ENCODE assay signal across 8 cellular contexts in the genomic region with DNA sequence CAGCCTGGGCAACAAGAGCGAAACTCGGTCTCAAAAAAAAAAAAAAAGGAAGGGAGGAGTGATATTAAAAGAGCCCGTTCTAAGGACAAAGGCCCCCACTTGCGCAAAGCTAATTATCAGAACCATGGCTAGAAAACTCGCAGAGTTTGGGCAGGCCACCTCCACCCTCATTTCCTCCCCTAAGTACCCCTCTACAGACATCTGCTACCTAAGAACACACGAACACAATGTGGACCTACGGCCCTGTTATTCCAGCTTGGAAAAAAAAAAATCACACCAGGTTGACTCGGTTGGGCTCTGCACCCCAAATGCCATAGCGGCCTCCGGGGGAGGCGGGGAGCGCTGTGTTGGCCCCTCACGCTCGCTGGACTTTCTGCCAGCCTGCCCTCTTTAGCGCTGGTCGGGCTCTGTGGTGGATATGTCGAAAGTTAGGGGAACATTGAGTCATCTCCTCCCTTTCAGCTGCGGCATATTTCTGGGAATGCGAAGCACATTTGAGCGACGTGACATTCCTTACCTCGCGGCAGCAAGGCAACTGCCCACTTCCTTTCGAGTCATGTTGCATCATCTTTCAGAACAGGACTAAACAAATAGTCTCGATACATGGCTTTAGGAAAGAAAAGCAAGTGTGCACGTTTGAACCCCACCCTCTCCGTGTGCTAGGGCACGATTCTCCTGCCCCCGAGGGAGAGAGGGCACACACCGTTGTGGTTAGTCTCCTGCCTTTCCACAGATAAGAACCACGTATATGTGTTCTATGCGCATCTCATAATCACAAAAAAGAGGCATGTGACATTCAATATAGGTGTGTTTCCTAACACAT.
DNase-seq lines count a peak whose midpoint lies in the region; ATAC-seq, FAIRE-seq and TF ChIP-seq lines count a peak whose summit lies in the region.

No MANE protein-coding gene starts in this region.

- H3K4me1 ChIP-seq in kidney (ENCODE audit: control insufficient read depth in 1 of 2, insufficient read depth in 1 of 2, low read depth in 1 of 2, low read length in 2 of 2) (no peaks in the 10 kb centered on the region), endodermal cell (ENCODE audit: control insufficient read depth, insufficient read depth, low read length) (peaks cover 7% of the 10 kb centered on the region)

- H3K9me3 ChIP-seq in kidney (ENCODE audit: control insufficient read depth in 1 of 2, low read length in 2 of 2) (no peaks in the 10 kb centered on the region), endodermal cell (ENCODE audit: control insufficient read depth, low read length) (no peaks in the 10 kb centered on the region)

- H3K36me3 Mint-ChIP-seq in activated T-helper 17 cell treated with anti-CD3 and anti-CD28 coated beads, Interleukin-2, amount 50 U/mL, for 72 hours (ENCODE audit: low read depth) = no peaks in the 10 kb centered on the region
- no peaks in the 10 kb centered on the region for H3K36me3 Mint-ChIP-seq in endodermal cell (ENCODE audit: low read depth)

- no peak for FAIRE-seq in kidney (lab: Jason Lieb, UNC)

- no peak overlapping the region for H3K9ac ChIP-seq in kidney (ENCODE audit: low read length in 2 of 2)
- no peak overlapping the region for H3K9ac ChIP-seq in endodermal cell (ENCODE audit: extremely low read depth, low read length, poor library complexity, severe bottlenecking)

- peaks cover 36% of the 10 kb centered on the region for H3K27me3 Mint-ChIP-seq in activated T-helper 17 cell treated with anti-CD3 and anti-CD28 coated beads, Interleukin-2, amount 50 U/mL, for 72 hours
- H3K27me3 Mint-ChIP-seq in endodermal cell (ENCODE audit: insufficient read depth) = peaks cover 16% of the 10 kb centered on the region

- DNase-seq in stimulated activated CD4-positive, alpha-beta T cell treated with anti-CD3 and anti-CD28 coated beads, Interleukin-1b, Interleukin-23, amount 100 ng/mL, for 48 hours = peak; percentile 6
- DNase-seq in stimulated activated CD4-positive, alpha-beta T cell treated with anti-CD3 and anti-CD28 coated beads, Interleukin-2, amount 100 ng/mL, for 48 hours = no peak
- DNase-seq in iris pigment epithelial cell (ENCODE audit: low read depth) = peak; percentile 99
- DNase-seq in ureter (ENCODE audit: low spot score) = peak; percentile 71
- no peak for DNase-seq in kidney
- DNase-seq in endodermal cell = no peak

- WGBS in endodermal cell (ENCODE audit: insufficient coverage in 1 of 2, insufficient read length in 1 of 2), 2 experiments = 90 to 91% methylated on average over 30 to 32 of the region's 32 CpGs

- no peaks in the 10 kb centered on the region for H3K9me3 Mint-ChIP-seq in activated T-helper 17 cell treated with anti-CD3 and anti-CD28 coated beads, Interleukin-2, amount 50 U/mL, for 72 hours
- no peaks in the 10 kb centered on the region for H3K9me3 Mint-ChIP-seq in endodermal cell

- ATAC-seq in activated T-helper 17 cell treated with anti-CD3 and anti-CD28 coated beads, Interleukin-2, amount 50 U/mL, for 72 hours (replicated peaks) = peak; percentile 83
- ATAC-seq in GM21619 (IDR thresholded peaks at IDR 0.05; ENCODE audit: unreplicated experiment) = no peak

- H3K27ac Mint-ChIP-seq in activated T-helper 17 cell treated with anti-CD3 and anti-CD28 coated beads, Interleukin-2, amount 50 U/mL, for 72 hours = peak overlapping the region; percentile 7
- H3K27ac Mint-ChIP-seq in endodermal cell = no peak overlapping the region

- intact Hi-C loops in kidney (cut with DNase I) = no loop called here

- no peak overlapping the region for H3K27ac ChIP-seq in kidney (ENCODE audit: low read depth in 2 of 2, low read length in 2 of 2)
- H3K27ac ChIP-seq in endodermal cell (ENCODE audit: low read depth, low read length) = no peak overlapping the region

- H3K4me1 Mint-ChIP-seq in activated T-helper 17 cell treated with anti-CD3 and anti-CD28 coated beads, Interleukin-2, amount 50 U/mL, for 72 hours = peaks cover 11% of the 10 kb centered on the region
- peaks cover 18% of the 10 kb centered on the region for H3K4me1 Mint-ChIP-seq in endodermal cell

- no peaks in the 10 kb centered on the region for H3K27me3 ChIP-seq in endodermal cell (ENCODE audit: control insufficient read depth, insufficient read depth, low read length, poor library complexity, severe bottlenecking)

- no peak overlapping the region for H3K4me3 ChIP-seq in kidney (ENCODE audit: low read length in 2 of 2)
- H3K4me3 ChIP-seq in endodermal cell (ENCODE audit: low read length) = no peak overlapping the region

- TF ChIP-seq CTCF in kidney (IDR thresholded peaks at IDR 0.05; ENCODE audit: borderline replicate concordance, extremely low read depth, insufficient read depth) (no peak), endodermal cell (conservative IDR thresholded peaks at IDR 0.05) (no peak)

- H3K4me3 Mint-ChIP-seq in activated T-helper 17 cell treated with anti-CD3 and anti-CD28 coated beads, Interleukin-2, amount 50 U/mL, for 72 hours = peak overlapping the region; percentile 59
- H3K4me3 Mint-ChIP-seq in endodermal cell = no peak overlapping the region

- no peaks in the 10 kb centered on the region for H3K36me3 ChIP-seq in kidney (ENCODE audit: control insufficient read depth in 1 of 2, insufficient read depth in 2 of 2, low read length in 2 of 2)
- no peaks in the 10 kb centered on the region for H3K36me3 ChIP-seq in endodermal cell (ENCODE audit: control insufficient read depth, insufficient read depth, low read length)

Comparison
In these comparisons a context has a peak if more than half of its experiments do, and no peak if none do; other contexts are left out.
1. DNase-seq: peak in stimulated activated CD4-positive, alpha-beta T cell treated with anti-CD3 and anti-CD28 coated beads, Interleukin-1b, Interleukin-23, amount 100 ng/mL, for 48 hours (single experiment), iris pigment epithelial cell (single experiment) and ureter (single experiment); none in stimulated activated CD4-positive, alpha-beta T cell treated with anti-CD3 and anti-CD28 coated beads, Interleukin-2, amount 100 ng/mL, for 48 hours (0 of 2), kidney (single experiment) and endodermal cell (single experiment).